In the genomic region with DNA sequence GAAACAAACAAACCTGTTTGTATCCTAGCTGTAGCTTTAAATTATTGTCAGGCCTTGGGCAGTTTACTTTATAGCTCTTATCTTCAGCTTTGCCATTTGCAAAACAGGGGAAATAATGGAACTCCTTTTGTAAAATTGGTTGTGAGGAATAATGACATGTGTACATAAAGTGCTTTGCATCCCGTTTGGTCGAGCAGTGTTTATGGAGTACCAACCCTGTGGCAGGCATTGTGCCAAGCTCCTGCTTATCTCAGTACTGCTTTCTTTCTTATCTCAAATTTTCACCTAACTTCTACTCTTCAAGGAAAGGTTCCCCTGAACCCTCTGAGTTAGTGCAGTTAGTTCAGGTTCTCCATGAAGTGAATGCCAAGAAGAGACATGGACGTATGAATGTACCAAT, we compare ENCODE assay signal across 22 cellular contexts.
"Had no signal": no experiment of that assay in that cellular context is flagged by ENCODE, and none has a peak within 500 bp of the region (broad histone marks: within the 10 kb centered on the region; RNA-seq: fewer than 3 reads in every experiment).

No MANE protein-coding gene starts in this region.

- ATAC-seq: activated CD4-positive, CD25-positive, alpha-beta regulatory T cell treated with anti-CD3 and anti-CD28 coated beads, Interleukin-2, amount 50 U/mL, for 24 hours; activated T-cell treated with anti-CD3 and anti-CD28 coated beads, Interleukin-2, amount 50 U/mL, for 4 hours; lower lobe of right lung; natural killer cell treated with Interleukin-12 subunit alpha and Interleukin-12 subunit beta and Interleukin-15 and Interleukin-18, amount 100 ng/mL, for 72 hours had no signal

- H3K27ac ChIP-seq: brain microvascular endothelial cell, dorsolateral prefrontal cortex, hepatocyte, lower lobe of right lung, vagina had no signal

- H3K79me2 ChIP-seq: hepatocyte had no signal

- H2AFZ ChIP-seq: hepatocyte had no signal

- H3K4me3 ChIP-seq: dorsolateral prefrontal cortex, hepatocyte, lower lobe of right lung, vagina had no signal

- H3K27ac Mint-ChIP-seq: activated CD4-positive, alpha-beta T cell treated with anti-CD3 and anti-CD28 coated beads, Interleukin-2, amount 10 ng/mL, durations not matched to agents 7 days and 5 days; natural killer cell treated with Interleukin-12 subunit alpha and Interleukin-12 subunit beta and Interleukin-15 and Interleukin-18, amount 100 ng/mL, for 72 hours; T-helper 2 cell treated with Interferon-gamma antibody and Interleukin-4, amounts not matched to agents 5 μg/mL and 100 μg/mL, for 36 hours had no signal

- H3K4me3 Mint-ChIP-seq: activated CD4-positive, alpha-beta T cell treated with anti-CD3 and anti-CD28 coated beads, Interleukin-2, amount 10 ng/mL, durations not matched to agents 7 days and 5 days; activated T-cell treated with anti-CD3 and anti-CD28 coated beads, Interleukin-2, amount 50 U/mL, for 4 hours; natural killer cell treated with Interleukin-12 subunit alpha and Interleukin-12 subunit beta and Interleukin-15 and Interleukin-18, amount 100 ng/mL, for 72 hours; T-helper 2 cell treated with Interferon-gamma antibody and Interleukin-4, amounts not matched to agents 5 μg/mL and 100 μg/mL, for 36 hours had no signal

- H3K4me1 Mint-ChIP-seq: activated CD4-positive, alpha-beta T cell treated with anti-CD3 and anti-CD28 coated beads, Interleukin-2, amount 10 ng/mL, durations not matched to agents 7 days and 5 days had no signal

- H3K4me2 ChIP-seq: hepatocyte had no signal

- H3K36me3 ChIP-seq: brain microvascular endothelial cell, lower lobe of right lung, vagina had no signal

- DNase-seq: activated CD4-positive, alpha-beta T cell treated with anti-CD3 and anti-CD28 coated beads, Interleukin-2, amount 10 ng/mL, durations not matched to agents 7 days and 5 days; activated CD8-positive, alpha-beta memory T cell treated with anti-CD3 and anti-CD28 coated beads, Interleukin-2, amount 50 U/mL, for 4 hours; activated naive CD4-positive, alpha-beta T cell treated with anti-CD3 and anti-CD28 coated beads, Interleukin-2, amount 50 U/mL, for 16 hours; activated T-cell treated with anti-CD3 and anti-CD28 coated beads, Interleukin-2, amount 50 U/mL, for 4 hours; aorta; brain microvascular endothelial cell; central memory CD4-positive, alpha-beta T cell; dorsolateral prefrontal cortex; foreskin fibroblast; lower lobe of right lung; occipital lobe; retina; stimulated activated CD4-positive, alpha-beta T cell treated with anti-CD3 and anti-CD28 coated beads, Interleukin-12 subunit alpha, Interleukin-12 subunit beta, amount 100 ng/mL, for 4 hours; stimulated activated CD4-positive, alpha-beta T cell treated with anti-CD3 and anti-CD28 coated beads, Interleukin-1b, Interleukin-23, amount 100 ng/mL, for 48 hours; stimulated activated CD8-positive, alpha-beta memory T cell treated with anti-CD3 and anti-CD28 coated beads, Interleukin-4, amount 100 ng/mL, for 48 hours; stimulated activated naive CD4-positive, alpha-beta T cell; trophoblast cell had no signal

- H3K9me3 Mint-ChIP-seq: activated CD4-positive, alpha-beta T cell treated with anti-CD3 and anti-CD28 coated beads, Interleukin-2, amount 10 ng/mL, durations not matched to agents 7 days and 5 days; activated T-cell treated with anti-CD3 and anti-CD28 coated beads, Interleukin-2, amount 50 U/mL, for 4 hours; natural killer cell treated with Interleukin-12 subunit alpha and Interleukin-12 subunit beta and Interleukin-15 and Interleukin-18, amount 100 ng/mL, for 72 hours; T-helper 2 cell treated with Interferon-gamma antibody and Interleukin-4, amounts not matched to agents 5 μg/mL and 100 μg/mL, for 36 hours had no signal

- H3K9me3 ChIP-seq: lower lobe of right lung, vagina had no signal

- H3K4me1 ChIP-seq: lower lobe of right lung, vagina had no signal

- H3K36me3 Mint-ChIP-seq: natural killer cell treated with Interleukin-12 subunit alpha and Interleukin-12 subunit beta and Interleukin-15 and Interleukin-18, amount 100 ng/mL, for 72 hours had no signal

- H3K27me3 ChIP-seq: brain microvascular endothelial cell, dorsolateral prefrontal cortex, hepatocyte, vagina had no signal
